ENCODE assay signal across 1 cellular context in the genomic region with DNA sequence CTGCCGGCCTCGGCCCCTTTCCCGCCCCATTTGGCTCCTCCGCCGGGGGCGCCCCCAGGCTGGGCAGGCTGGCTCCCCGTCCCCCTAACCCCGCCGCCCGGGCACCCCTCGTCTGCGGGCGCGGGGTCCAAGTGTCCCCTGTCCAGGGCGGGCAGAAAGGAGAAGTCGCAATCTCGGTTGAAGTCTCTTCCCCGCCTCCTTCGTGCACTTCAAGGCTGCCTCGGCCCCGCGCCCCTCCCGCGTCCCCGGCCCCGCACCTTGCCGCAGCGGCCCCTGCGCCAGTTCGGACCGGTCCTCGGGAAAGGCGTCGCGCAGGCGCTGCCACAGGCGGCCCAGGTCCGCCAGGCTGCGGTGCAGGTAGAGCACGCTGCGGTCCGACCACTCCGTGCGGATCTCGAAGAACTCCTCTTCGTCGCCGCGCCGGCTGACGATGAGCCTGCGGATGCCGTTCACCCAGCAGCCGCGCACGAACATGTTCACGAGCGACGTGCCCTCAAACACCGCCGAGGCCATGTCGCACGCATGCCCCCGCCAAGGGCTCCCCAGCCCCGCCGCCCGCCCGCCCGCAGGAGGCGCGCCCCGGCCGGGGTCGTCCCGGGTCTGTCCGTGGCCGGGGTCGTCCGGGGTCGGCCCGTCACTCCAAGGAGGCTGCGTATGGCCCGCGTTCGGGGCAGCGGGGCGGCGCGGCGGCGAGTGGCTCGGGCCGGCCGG.
TF ChIP-seq lines count a peak whose summit lies in the region.

Gene PXDC1 (minus strand): TSS at position 695 of the 711 bp plus-strand sequence. CDS start 182 bp downstream, at position 513.

TF ChIP-seq in HepG2, 621 proteins besides CTCF, POLR2A, EP300 and RAD21 (continued from another document and continues in another):
- TF ChIP-seq, protein P1, sequence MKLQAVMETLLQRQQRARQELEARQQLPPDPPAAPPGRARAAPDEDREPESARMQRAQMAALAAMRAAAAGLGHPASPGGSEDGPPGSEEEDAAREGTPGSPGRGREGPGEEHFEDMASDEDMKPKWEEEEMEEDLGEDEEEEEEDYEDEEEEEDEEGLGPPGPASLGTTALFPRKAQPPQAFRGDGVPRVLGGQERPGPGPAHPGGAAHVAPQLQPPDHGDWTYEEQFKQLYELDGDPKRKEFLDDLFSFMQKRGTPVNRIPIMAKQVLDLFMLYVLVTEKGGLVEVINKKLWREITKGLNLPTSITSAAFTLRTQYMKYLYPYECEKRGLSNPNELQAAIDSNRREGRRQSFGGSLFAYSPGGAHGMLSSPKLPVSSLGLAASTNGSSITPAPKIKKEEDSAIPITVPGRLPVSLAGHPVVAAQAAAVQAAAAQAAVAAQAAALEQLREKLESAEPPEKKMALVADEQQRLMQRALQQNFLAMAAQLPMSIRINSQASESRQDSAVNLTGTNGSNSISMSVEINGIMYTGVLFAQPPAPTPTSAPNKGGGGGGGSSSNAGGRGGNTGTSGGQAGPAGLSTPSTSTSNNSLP (IDR thresholded peaks at IDR 0.05; ENCODE audit: low read depth, low read length) = no peak
- TF ChIP-seq KLF12 (CRISPR knock-in tag; IDR thresholded peaks at IDR 0.05; ENCODE audit: borderline replicate concordance) (no peak), ZNF530 (CRISPR knock-in tag; IDR thresholded peaks at IDR 0.05; ENCODE audit: low read depth) (no peak), TERF1 (CRISPR knock-in tag; IDR thresholded peaks at IDR 0.05) (no peak), SAFB2 (CRISPR knock-in tag; IDR thresholded peaks at IDR 0.05; ENCODE audit: borderline replicate concordance, low read depth) (no peak; the same call in 1 of the 2 replicates), DPF2 (CRISPR knock-in tag; IDR thresholded peaks at IDR 0.05; ENCODE audit: borderline replicate concordance, low read depth) (no peak), SCMH1 (CRISPR knock-in tag; IDR thresholded peaks at IDR 0.05; ENCODE audit: borderline replicate concordance) (no peak), NR2F1 (CRISPR knock-in tag; IDR thresholded peaks at IDR 0.05) (no peak), ZSCAN31 (CRISPR knock-in tag; IDR thresholded peaks at IDR 0.05; ENCODE audit: low read depth) (no peak; the same call in 1 of the 2 replicates), REXO4 (CRISPR knock-in tag; IDR thresholded peaks at IDR 0.05; ENCODE audit: borderline replicate concordance) (peak; percentile 9; the same call in 1 of the 2 replicates), AGO1 (IDR thresholded peaks at IDR 0.05; ENCODE audit: low read depth, low read length, poor library complexity, severe bottlenecking) (no peak), ZNF83 (CRISPR knock-in tag; IDR thresholded peaks at IDR 0.05; ENCODE audit: borderline replicate concordance) (peak; percentile 97), TRIM24 (CRISPR knock-in tag; IDR thresholded peaks at IDR 0.05) (no peak), ZNF180 (CRISPR knock-in tag; IDR thresholded peaks at IDR 0.05; ENCODE audit: borderline replicate concordance, low read depth) (no peak), NFE2 (CRISPR knock-in tag; IDR thresholded peaks at IDR 0.05) (no peak), ZNF124 (CRISPR knock-in tag; IDR thresholded peaks at IDR 0.05) (no peak), KLF9 (CRISPR knock-in tag; IDR thresholded peaks at IDR 0.05; ENCODE audit: low read depth) (no peak), ZNF816 (CRISPR knock-in tag; IDR thresholded peaks at IDR 0.05; ENCODE audit: borderline replicate concordance) (no peak), CENPT (CRISPR knock-in tag; IDR thresholded peaks at IDR 0.05; ENCODE audit: low read depth) (no peak), ZNF644 (CRISPR knock-in tag; IDR thresholded peaks at IDR 0.05; ENCODE audit: low read depth) (no peak), POLR2AphosphoS2 (IDR thresholded peaks at IDR 0.05; ENCODE audit: low read depth, low read length) (no peak), ZFP37 (CRISPR knock-in tag; IDR thresholded peaks at IDR 0.05; ENCODE audit: borderline replicate concordance) (0 out of 2 replicates have a peak, but pooled peaks have one; percentile 32), TBX3 (IDR thresholded peaks at IDR 0.05; ENCODE audit: borderline replicate concordance) (no peak), ZFP41 (CRISPR knock-in tag; IDR thresholded peaks at IDR 0.05; ENCODE audit: borderline replicate concordance) (no peak), MXD3 (CRISPR knock-in tag; IDR thresholded peaks at IDR 0.05) (peak; percentile 64), NBN (conservative IDR thresholded peaks at IDR 0.05) (no peak), RORA (CRISPR knock-in tag; IDR thresholded peaks at IDR 0.05) (no peak), TSC22D2 (CRISPR knock-in tag; IDR thresholded peaks at IDR 0.05; ENCODE audit: borderline replicate concordance) (no peak), MAFF (IDR thresholded peaks at IDR 0.05; ENCODE audit: low read depth, low read length) (no peak), ZNF256 (CRISPR knock-in tag; conservative IDR thresholded peaks at IDR 0.05) (0 out of 2 replicates have a peak, but pooled peaks have one; percentile 62), ZFAT (CRISPR knock-in tag; conservative IDR thresholded peaks at IDR 0.05) (no peak), ZHX1 (CRISPR knock-in tag; IDR thresholded peaks at IDR 0.05; ENCODE audit: low read depth) (no peak; the same call in 1 of the 2 replicates), ZNF564 (CRISPR knock-in tag; IDR thresholded peaks at IDR 0.05) (no peak; the same call in 1 of the 2 replicates), STAG1 (CRISPR knock-in tag; IDR thresholded peaks at IDR 0.05) (no peak), PRDM15 (CRISPR knock-in tag; IDR thresholded peaks at IDR 0.05) (peak; percentile 56; the same call in 1 of the 2 replicates), POLR2AphosphoS5 (IDR thresholded peaks at IDR 0.05; ENCODE audit: low read depth, low read length) (no peak), ZNF34 (CRISPR knock-in tag; IDR thresholded peaks at IDR 0.05; ENCODE audit: borderline replicate concordance) (no peak), NAIF1 (CRISPR knock-in tag; IDR thresholded peaks at IDR 0.05; ENCODE audit: borderline replicate concordance) (peak; percentile 41; the same call in 1 of the 2 replicates), PHF5A (CRISPR knock-in tag; IDR thresholded peaks at IDR 0.05; ENCODE audit: low read depth, unreplicated experiment) (no peak)
- TF ChIP-seq, protein P2, sequence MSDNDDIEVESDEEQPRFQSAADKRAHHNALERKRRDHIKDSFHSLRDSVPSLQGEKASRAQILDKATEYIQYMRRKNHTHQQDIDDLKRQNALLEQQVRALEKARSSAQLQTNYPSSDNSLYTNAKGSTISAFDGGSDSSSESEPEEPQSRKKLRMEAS (IDR thresholded peaks at IDR 0.05) = peak; percentile 82
- TF ChIP-seq, protein P3, sequence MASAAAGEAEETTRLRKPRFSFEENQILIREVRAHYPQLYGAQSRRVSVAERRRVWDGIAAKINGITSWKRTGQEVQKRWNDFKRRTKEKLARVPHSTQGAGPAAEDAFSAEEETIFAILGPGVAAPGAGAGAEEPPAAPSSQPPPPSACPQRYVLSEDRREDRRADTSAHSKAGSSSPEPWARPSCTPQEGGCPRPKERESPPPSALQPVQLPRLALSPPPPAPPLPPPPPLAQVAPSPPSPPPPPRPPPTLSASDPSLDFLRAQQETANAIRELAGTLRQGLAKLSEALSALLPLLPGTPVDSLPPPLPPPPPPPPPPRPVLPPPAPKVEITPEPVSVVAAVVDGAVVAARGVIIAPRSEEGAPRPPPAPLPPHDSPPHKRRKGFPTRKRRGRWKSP (CRISPR knock-in tag; IDR thresholded peaks at IDR 0.05) = no peak; the same call in 1 of the 2 replicates
- TF ChIP-seq, protein P4, sequence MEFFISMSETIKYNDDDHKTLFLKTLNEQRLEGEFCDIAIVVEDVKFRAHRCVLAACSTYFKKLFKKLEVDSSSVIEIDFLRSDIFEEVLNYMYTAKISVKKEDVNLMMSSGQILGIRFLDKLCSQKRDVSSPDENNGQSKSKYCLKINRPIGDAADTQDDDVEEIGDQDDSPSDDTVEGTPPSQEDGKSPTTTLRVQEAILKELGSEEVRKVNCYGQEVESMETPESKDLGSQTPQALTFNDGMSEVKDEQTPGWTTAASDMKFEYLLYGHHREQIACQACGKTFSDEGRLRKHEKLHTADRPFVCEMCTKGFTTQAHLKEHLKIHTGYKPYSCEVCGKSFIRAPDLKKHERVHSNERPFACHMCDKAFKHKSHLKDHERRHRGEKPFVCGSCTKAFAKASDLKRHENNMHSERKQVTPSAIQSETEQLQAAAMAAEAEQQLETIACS (CRISPR knock-in tag; IDR thresholded peaks at IDR 0.05) = no peak
- TF ChIP-seq, protein P5, sequence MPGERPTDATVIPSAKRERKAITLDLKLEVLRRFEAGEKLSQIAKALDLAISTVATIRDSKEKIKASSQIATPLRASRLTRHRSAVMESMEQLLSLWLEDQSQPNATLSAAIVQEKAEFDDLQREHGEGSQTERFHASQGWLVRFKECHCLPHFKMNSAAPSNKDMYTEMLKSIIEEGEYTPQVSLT (CRISPR knock-in tag; IDR thresholded peaks at IDR 0.05; ENCODE audit: borderline replicate concordance, low read depth) = no peak
- TF ChIP-seq, protein P6, sequence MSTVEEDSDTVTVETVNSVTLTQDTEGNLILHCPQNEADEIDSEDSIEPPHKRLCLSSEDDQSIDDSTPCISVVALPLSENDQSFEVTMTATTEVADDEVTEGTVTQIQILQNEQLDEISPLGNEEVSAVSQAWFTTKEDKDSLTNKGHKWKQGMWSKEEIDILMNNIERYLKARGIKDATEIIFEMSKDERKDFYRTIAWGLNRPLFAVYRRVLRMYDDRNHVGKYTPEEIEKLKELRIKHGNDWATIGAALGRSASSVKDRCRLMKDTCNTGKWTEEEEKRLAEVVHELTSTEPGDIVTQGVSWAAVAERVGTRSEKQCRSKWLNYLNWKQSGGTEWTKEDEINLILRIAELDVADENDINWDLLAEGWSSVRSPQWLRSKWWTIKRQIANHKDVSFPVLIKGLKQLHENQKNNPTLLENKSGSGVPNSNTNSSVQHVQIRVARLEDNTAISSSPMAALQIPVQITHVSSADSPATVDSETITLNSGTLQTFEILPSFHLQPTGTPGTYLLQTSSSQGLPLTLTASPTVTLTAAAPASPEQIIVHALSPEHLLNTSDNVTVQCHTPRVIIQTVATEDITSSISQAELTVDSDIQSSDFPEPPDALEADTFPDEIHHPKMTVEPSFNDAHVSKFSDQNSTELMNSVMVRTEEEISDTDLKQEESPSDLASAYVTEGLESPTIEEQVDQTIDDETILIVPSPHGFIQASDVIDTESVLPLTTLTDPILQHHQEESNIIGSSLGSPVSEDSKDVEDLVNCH (CRISPR knock-in tag; IDR thresholded peaks at IDR 0.05) = no peak
- TF ChIP-seq, protein P7, sequence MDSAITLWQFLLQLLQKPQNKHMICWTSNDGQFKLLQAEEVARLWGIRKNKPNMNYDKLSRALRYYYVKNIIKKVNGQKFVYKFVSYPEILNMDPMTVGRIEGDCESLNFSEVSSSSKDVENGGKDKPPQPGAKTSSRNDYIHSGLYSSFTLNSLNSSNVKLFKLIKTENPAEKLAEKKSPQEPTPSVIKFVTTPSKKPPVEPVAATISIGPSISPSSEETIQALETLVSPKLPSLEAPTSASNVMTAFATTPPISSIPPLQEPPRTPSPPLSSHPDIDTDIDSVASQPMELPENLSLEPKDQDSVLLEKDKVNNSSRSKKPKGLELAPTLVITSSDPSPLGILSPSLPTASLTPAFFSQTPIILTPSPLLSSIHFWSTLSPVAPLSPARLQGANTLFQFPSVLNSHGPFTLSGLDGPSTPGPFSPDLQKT (CRISPR knock-in tag; IDR thresholded peaks at IDR 0.05; ENCODE audit: borderline replicate concordance) = no peak
